Comparison of ENCODE assay signal across 8 cellular contexts in genomic region chr11:61816736-61817455, GRCh38. TPM values are rescaled to one million over a fixed set of nuclear protein-coding genes. Genes with fewer than 3 reads are reported as not detected.
DNase-seq lines count a peak whose midpoint lies in the region; ATAC-seq and TF ChIP-seq lines count a peak whose summit lies in the region.

Gene FADS1, minus strand, starts transcription at chr11:61817003. Its CDS starts 74 bp downstream, at chr11:61816929.

- peaks cover 9% of the 10 kb centered on the region for H3K9me3 Mint-ChIP-seq in neural crest cell

- peaks cover 25% of the 10 kb centered on the region for H3K4me1 ChIP-seq in foreskin keratinocyte

- peak within 1 kb of the TSS; percentile 94 for H3K4me3 Mint-ChIP-seq in neural crest cell

- peak; percentile 77 for TF ChIP-seq CTCF in foreskin keratinocyte (conservative IDR thresholded peaks at IDR 0.05)
- TF ChIP-seq CTCF in neural crest cell (conservative IDR thresholded peaks at IDR 0.05), result peak; percentile 69
- no peak for TF ChIP-seq CTCF in subcutaneous adipose tissue (IDR thresholded peaks at IDR 0.05; ENCODE audit: low read depth)

- H3K27me3 ChIP-seq in foreskin keratinocyte, result no peaks in the 10 kb centered on the region

- H3K27ac ChIP-seq in foreskin keratinocyte, result peak within 1 kb of the TSS; percentile 85

- DNase-seq in DMS79 (lab: John Stamatoyannopoulos, UW) (peak; percentile 92), M059J (ENCODE audit: low read depth) (peak; percentile 94), SIG-M5 treated with dmso at 0.1 percent for 504 hours (lab: John Stamatoyannopoulos, UW; ENCODE audit: unreplicated experiment) (peak; percentile 92), foreskin keratinocyte (peak in 1 of 2 donors; percentile 78), neural crest cell (ENCODE audit: low read depth, low spot score) (peak; percentile 98)
- peak in 3 of 4 experiments; percentile 10 to 50 (median 36) for DNase-seq in activated naive CD4-positive, alpha-beta T cell (lab: John Stamatoyannopoulos, UW)

- H3K27me3 Mint-ChIP-seq in neural crest cell (ENCODE audit: low read depth), result no peaks in the 10 kb centered on the region

- peak; percentile 50 for ATAC-seq in GM21786 (IDR thresholded peaks at IDR 0.05; ENCODE audit: unreplicated experiment)
- ATAC-seq in foreskin keratinocyte, result peak; percentile 54

- peaks cover 26% of the 10 kb centered on the region for H3K4me1 Mint-ChIP-seq in neural crest cell

- H3K36me3 Mint-ChIP-seq in neural crest cell (ENCODE audit: low read depth), result peaks cover 25% of the 10 kb centered on the region

- H3K27ac Mint-ChIP-seq in neural crest cell (ENCODE audit: unreplicated experiment), result peak within 1 kb of the TSS; percentile 100

RNA-seq across cellular contexts. Expression of gene FADS1, which starts in this region (rescaled TPM):
- 57.7 and 69.5 TPM in 2 replicates for total RNA-seq in M059J (2014; rRNA removed; shearing (Covaris generic))
- 88.0 and 97.3 TPM in 2 replicates for total RNA-seq in foreskin keratinocyte
- polyA plus RNA-seq in foreskin keratinocyte, result 40.1 and 41.6 TPM in 2 replicates
- total RNA-seq in neural crest cell, result 245 and 248 TPM in 2 replicates
- 100 to 1,000 TPM in 1 of 4 donors, 10 to 100 TPM in 3; 15.8 to 115 (median 29.4) TPM for total RNA-seq in subcutaneous adipose tissue
